In the genomic region with DNA sequence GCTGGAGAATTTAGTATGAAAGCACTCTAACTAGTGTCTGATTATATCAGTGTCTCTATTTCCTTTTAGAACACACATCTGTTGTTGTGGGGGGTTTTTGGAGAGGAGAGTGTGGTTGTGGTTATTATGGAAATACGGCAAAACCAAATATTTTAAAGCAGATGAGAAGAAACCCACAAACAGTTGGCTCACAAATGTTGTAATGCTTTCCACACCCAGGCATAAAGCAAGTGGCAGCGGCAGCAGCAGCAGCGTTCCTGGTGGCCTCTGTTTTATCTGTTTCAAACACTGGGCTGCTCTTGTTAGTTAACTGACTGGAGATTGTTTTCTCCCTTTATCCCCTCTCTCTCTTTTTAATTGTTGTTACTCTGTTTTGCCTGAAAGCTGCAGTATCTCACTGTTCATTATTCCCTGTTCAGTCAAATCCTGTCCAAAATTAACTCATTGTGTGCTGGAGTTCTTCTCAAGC, we compare ENCODE assay signal across 8 cellular contexts.
DNase-seq lines count a peak whose midpoint lies in the region; ATAC-seq and TF ChIP-seq lines count a peak whose summit lies in the region.

No MANE protein-coding gene starts in this region.

- no peak overlapping the region for H2BK5ac ChIP-seq in H9 (ENCODE audit: insufficient read length, low read length)

- H4K91ac ChIP-seq in H9 (ENCODE audit: insufficient read length, low read depth, low read length): no peak overlapping the region

- H2AFZ ChIP-seq in H9 (ENCODE audit: low read length): peak overlapping the region; percentile 68

- no peak overlapping the region for H3T11ph ChIP-seq in H9 (ENCODE audit: low read length)

- H3K27ac ChIP-seq in H9 (ENCODE audit: insufficient read length, low read depth, low read length): no peak overlapping the region
- peak overlapping the region in 1 of 2 donors; percentile 34 for H3K27ac ChIP-seq in left lung

- H3K4me3 Mint-ChIP-seq in H9: no peak overlapping the region
- H3K4me3 Mint-ChIP-seq in activated T-helper 1 cell treated with anti-CD3 and anti-CD28 coated beads, Interleukin-12 subunit alpha, Interleukin-12 subunit beta, Interleukin-2, Interleukin-4 antibody, amounts not matched to agents 30 ng/mL and 10 ng/mL and 1 ng/mL, durations not matched to agents 14 hours and 24 hours and 36 hours: peak overlapping the region; percentile 52

- H3K18ac ChIP-seq in H9 (ENCODE audit: insufficient read length, low read depth, low read length): no peak overlapping the region

- H3K4me1 ChIP-seq in H9 (ENCODE audit: insufficient read depth, low read length) (no peaks in the 10 kb centered on the region), left lung (peaks cover 0 to 6% of the 10 kb centered on the region in 2 donors)

- peak; percentile 13 for ATAC-seq in left lung
- no peak for ATAC-seq in HG03442 (IDR thresholded peaks at IDR 0.05; ENCODE audit: unreplicated experiment)

- H3K79me1 ChIP-seq in H9 (ENCODE audit: insufficient read depth, low read depth, low read length, poor library complexity, severe bottlenecking): no peaks in the 10 kb centered on the region

- no peak overlapping the region for H4K8ac ChIP-seq in H9 (replicated peaks; ENCODE audit: insufficient read length, low read depth, low read length)

- no peak overlapping the region for H2BK20ac ChIP-seq in H9 (ENCODE audit: low read depth, low read length, poor library complexity, severe bottlenecking)

- H2BK15ac ChIP-seq in H9 (ENCODE audit: low read depth, low read length): no peak overlapping the region

- no peak overlapping the region for H3K4me2 ChIP-seq in H9 (ENCODE audit: insufficient read depth, insufficient read length, low read length)

- H4K20me1 ChIP-seq in H9 (ENCODE audit: control insufficient read depth, insufficient read depth, insufficient read length): no peaks in the 10 kb centered on the region

- no peaks in the 10 kb centered on the region for H3K36me3 ChIP-seq in left lung

- DNase-seq in AG20443 (ENCODE audit: low spot score) (peak; percentile 74), H9 (no peak), left lung (no peak), NCI-H774 (lab: John Stamatoyannopoulos, UW) (no peak), DMS 273 treated with DMSO at 0.1 percent for 48 hours (lab: John Stamatoyannopoulos, UW) (no peak), DMS153 treated with DMSO at 0.1 percent for 48 hours (lab: John Stamatoyannopoulos, UW; ENCODE audit: unreplicated experiment) (no peak)
- DNase-seq in activated T-helper 1 cell treated with anti-CD3 and anti-CD28 coated beads, Interleukin-12 subunit alpha, Interleukin-12 subunit beta, Interleukin-2, Interleukin-4 antibody, amounts not matched to agents 30 ng/mL and 10 ng/mL and 1 ng/mL, durations not matched to agents 14 hours and 24 hours and 36 hours (ENCODE audit: low spot score): peak; percentile 53

- H2BK120ac ChIP-seq in H9 (ENCODE audit: low read depth, low read length, poor library complexity, severe bottlenecking): no peak overlapping the region

- no peaks in the 10 kb centered on the region for H3K27me3 ChIP-seq in H9 (ENCODE audit: insufficient read depth, low read length)
- no peaks in the 10 kb centered on the region for H3K27me3 ChIP-seq in left lung

- no peak overlapping the region for H3K4ac ChIP-seq in H9 (ENCODE audit: low read depth, low read length)

- no peak overlapping the region for H4K5ac ChIP-seq in H9 (ENCODE audit: insufficient read length, low read depth, low read length)

- H3K9ac ChIP-seq in H9 (ENCODE audit: extremely low read depth, insufficient read length, low read length): no peak overlapping the region

- no CpG with 5 or more reads among the region's 3 CpGs for WGBS in H9 (ENCODE audit: extremely low coverage, insufficient read length, low lambda C conversion rate)

- no peak overlapping the region for H3K14ac ChIP-seq in H9 (ENCODE audit: insufficient read depth, low read length)

- peaks cover 2% of the 10 kb centered on the region for H3K27me3 Mint-ChIP-seq in H9 (ENCODE audit: low read depth)
- H3K27me3 Mint-ChIP-seq in activated T-helper 1 cell treated with anti-CD3 and anti-CD28 coated beads, Interleukin-12 subunit alpha, Interleukin-12 subunit beta, Interleukin-2, Interleukin-4 antibody, amounts not matched to agents 30 ng/mL and 10 ng/mL and 1 ng/mL, durations not matched to agents 14 hours and 24 hours and 36 hours (ENCODE audit: insufficient read depth): peaks cover 15% of the 10 kb centered on the region

- no peak overlapping the region for H3K23ac ChIP-seq in H9 (ENCODE audit: insufficient read length, low read depth, low read length)

- H3K9me3 Mint-ChIP-seq in H9: no peaks in the 10 kb centered on the region
- peaks cover 8% of the 10 kb centered on the region for H3K9me3 Mint-ChIP-seq in activated T-helper 1 cell treated with anti-CD3 and anti-CD28 coated beads, Interleukin-12 subunit alpha, Interleukin-12 subunit beta, Interleukin-2, Interleukin-4 antibody, amounts not matched to agents 30 ng/mL and 10 ng/mL and 1 ng/mL, durations not matched to agents 14 hours and 24 hours and 36 hours

- H3K36me3 Mint-ChIP-seq in H9 (ENCODE audit: insufficient read depth in 1 of 3, low read depth in 3 of 3): no peaks in the 10 kb centered on the region
- H3K36me3 Mint-ChIP-seq in activated T-helper 1 cell treated with anti-CD3 and anti-CD28 coated beads, Interleukin-12 subunit alpha, Interleukin-12 subunit beta, Interleukin-2, Interleukin-4 antibody, amounts not matched to agents 30 ng/mL and 10 ng/mL and 1 ng/mL, durations not matched to agents 14 hours and 24 hours and 36 hours (ENCODE audit: low read depth): peaks cover 4% of the 10 kb centered on the region

- no peak overlapping the region for H3K4me3 ChIP-seq in left lung

- no peak overlapping the region for H2AK5ac ChIP-seq in H9 (ENCODE audit: insufficient read length, low read length)

- H3K9me3 ChIP-seq in H9 (ENCODE audit: control insufficient read depth, low read depth, low read length): no peaks in the 10 kb centered on the region
- H3K9me3 ChIP-seq in left lung: no peaks in the 10 kb centered on the region

- H3K4me1 Mint-ChIP-seq in H9: peaks cover 37 to 39% of the 10 kb centered on the region in 2 experiments
- peaks cover 77% of the 10 kb centered on the region for H3K4me1 Mint-ChIP-seq in activated T-helper 1 cell treated with anti-CD3 and anti-CD28 coated beads, Interleukin-12 subunit alpha, Interleukin-12 subunit beta, Interleukin-2, Interleukin-4 antibody, amounts not matched to agents 30 ng/mL and 10 ng/mL and 1 ng/mL, durations not matched to agents 14 hours and 24 hours and 36 hours (ENCODE audit: low read depth)

- no peaks in the 10 kb centered on the region for H3K79me2 ChIP-seq in H9 (ENCODE audit: insufficient read depth, low read length)

- no peak overlapping the region for H3K27ac Mint-ChIP-seq in H9
- peak overlapping the region; percentile 90 for H3K27ac Mint-ChIP-seq in activated T-helper 1 cell treated with anti-CD3 and anti-CD28 coated beads, Interleukin-12 subunit alpha, Interleukin-12 subunit beta, Interleukin-2, Interleukin-4 antibody, amounts not matched to agents 30 ng/mL and 10 ng/mL and 1 ng/mL, durations not matched to agents 14 hours and 24 hours and 36 hours

- H3K56ac ChIP-seq in H9 (ENCODE audit: insufficient read length, low read depth, low read length): no peak overlapping the region

- H2BK12ac ChIP-seq in H9 (ENCODE audit: insufficient read length, low read depth, low read length): no peak overlapping the region

- peaks cover 6% of the 10 kb centered on the region for H3K23me2 ChIP-seq in H9 (ENCODE audit: insufficient read length, low read depth, low read length, poor library complexity, severe bottlenecking)

- intact Hi-C loops in activated T-helper 1 cell treated with anti-CD3 and anti-CD28 coated beads, Interleukin-12 subunit alpha, Interleukin-12 subunit beta, Interleukin-2, Interleukin-4 antibody, amounts not matched to agents 30 ng/mL and 10 ng/mL and 1 ng/mL, durations not matched to agents 14 hours and 24 hours and 36 hours (cut with micrococcal nuclease): loop anchor here (1.0 to 10.0 kb wide), 12 partner anchors 16 to 1110 kb away; no protein-coding TSS in a partner anchor
- intact Hi-C loops in left lung (cut with DNase I): loop anchor here in 1 of 2 donors (10.0 kb wide), 1 partner anchor 1040 kb away; no protein-coding TSS in a partner anchor

- TF ChIP-seq CTCF in H9 (conservative IDR thresholded peaks at IDR 0.05) (no peak), left lung (IDR thresholded peaks at IDR 0.05) (no peak)

Comparison
In these comparisons a context has a peak if more than half of its experiments do, and no peak if none do; other contexts are left out.
1. DNase-seq: peak in AG20443 (single experiment) and activated T-helper 1 cell treated with anti-CD3 and anti-CD28 coated beads, Interleukin-12 subunit alpha, Interleukin-12 subunit beta, Interleukin-2, Interleukin-4 antibody, amounts not matched to agents 30 ng/mL and 10 ng/mL and 1 ng/mL, durations not matched to agents 14 hours and 24 hours and 36 hours (single experiment); none in H9 (single experiment), left lung (0 of 2), NCI-H774 (single experiment), DMS 273 treated with DMSO at 0.1 percent for 48 hours (single experiment) and DMS153 treated with DMSO at 0.1 percent for 48 hours (single experiment).